Comparison of ENCODE assay signal across 28 cellular contexts in genomic region chr15:59394166-59394661, GRCh38. TPM values are rescaled to one million over a fixed set of nuclear protein-coding genes. Genes with fewer than 3 reads are reported as not detected.
"Had no signal": no experiment of that assay in that cellular context is flagged by ENCODE, and none has a peak within 500 bp of the region (broad histone marks: within the 10 kb centered on the region; RNA-seq: fewer than 3 reads in every experiment).

No MANE protein-coding gene starts in this region.

- H3K4me1 ChIP-seq: esophagus squamous epithelium, gastrocnemius medialis, right atrium auricular region, tibial nerve had no signal

- H3K27me3 Mint-ChIP-seq: dendritic cell treated with granulocyte-macrophage colony-stimulating factor and Interleukin-4, amounts not matched to agents 40 ng/mL and 50 ng/mL, for 4 days had no signal

- H3K27ac Mint-ChIP-seq: activated CD4-positive, alpha-beta memory T cell treated with anti-CD3 and anti-CD28 coated beads for 36 hours; activated CD4-positive, alpha-beta T cell treated with anti-CD3 and anti-CD28 coated beads, Interleukin-2, amount 10 ng/mL, durations not matched to agents 24 days and 14 days; activated naive CD4-positive, alpha-beta T cell treated with anti-CD3 and anti-CD28 coated beads, Interleukin-2, amount 50 U/mL, for 24 hours; activated naive CD8-positive, alpha-beta T cell treated with anti-CD3 and anti-CD28 coated beads, Interleukin-2, amount 50 U/mL, for 24 hours; activated T-helper 1 cell treated with anti-CD3 and anti-CD28 coated beads, Interleukin-12 subunit alpha, Interleukin-12 subunit beta, Interleukin-2, Interleukin-4 antibody, amounts not matched to agents 30 ng/mL and 10 ng/mL and 1 ng/mL, durations not matched to agents 14 hours and 24 hours and 36 hours; dendritic cell treated with granulocyte-macrophage colony-stimulating factor and Interleukin-4, amounts not matched to agents 40 ng/mL and 50 ng/mL, for 4 days; endodermal cell; natural killer cell treated with Interleukin-12 subunit alpha and Interleukin-12 subunit beta and Interleukin-15 and Interleukin-18, amount 100 ng/mL, for 72 hours had no signal

- H3K4me3 ChIP-seq: esophagus squamous epithelium, gastrocnemius medialis, left ventricle myocardium inferior, lung, mucosa of descending colon, right atrium auricular region, tibial nerve had no signal

- H3K4me3 Mint-ChIP-seq: activated CD4-positive, alpha-beta memory T cell treated with anti-CD3 and anti-CD28 coated beads for 36 hours; activated CD4-positive, alpha-beta T cell treated with anti-CD3 and anti-CD28 coated beads, Interleukin-2, amount 10 ng/mL, durations not matched to agents 24 days and 14 days; activated naive CD4-positive, alpha-beta T cell treated with anti-CD3 and anti-CD28 coated beads, Interleukin-2, amount 50 U/mL, for 24 hours; activated naive CD8-positive, alpha-beta T cell treated with anti-CD3 and anti-CD28 coated beads, Interleukin-2, amount 50 U/mL, for 24 hours; activated T-helper 1 cell treated with anti-CD3 and anti-CD28 coated beads, Interleukin-12 subunit alpha, Interleukin-12 subunit beta, Interleukin-2, Interleukin-4 antibody, amounts not matched to agents 30 ng/mL and 10 ng/mL and 1 ng/mL, durations not matched to agents 14 hours and 24 hours and 36 hours; dendritic cell treated with granulocyte-macrophage colony-stimulating factor and Interleukin-4, amounts not matched to agents 40 ng/mL and 50 ng/mL, for 4 days; endodermal cell; natural killer cell treated with Interleukin-12 subunit alpha and Interleukin-12 subunit beta and Interleukin-15 and Interleukin-18, amount 100 ng/mL, for 72 hours had no signal

- H3K27me3 ChIP-seq: esophagus squamous epithelium, gastrocnemius medialis, right atrium auricular region, tibial nerve had no signal

- H3K9me3 Mint-ChIP-seq: activated CD4-positive, alpha-beta memory T cell treated with anti-CD3 and anti-CD28 coated beads for 36 hours; activated CD4-positive, alpha-beta T cell treated with anti-CD3 and anti-CD28 coated beads, Interleukin-2, amount 10 ng/mL, durations not matched to agents 24 days and 14 days; activated naive CD4-positive, alpha-beta T cell treated with anti-CD3 and anti-CD28 coated beads, Interleukin-2, amount 50 U/mL, for 24 hours; activated naive CD8-positive, alpha-beta T cell treated with anti-CD3 and anti-CD28 coated beads, Interleukin-2, amount 50 U/mL, for 24 hours; activated T-helper 1 cell treated with anti-CD3 and anti-CD28 coated beads, Interleukin-12 subunit alpha, Interleukin-12 subunit beta, Interleukin-2, Interleukin-4 antibody, amounts not matched to agents 30 ng/mL and 10 ng/mL and 1 ng/mL, durations not matched to agents 14 hours and 24 hours and 36 hours; dendritic cell treated with granulocyte-macrophage colony-stimulating factor and Interleukin-4, amounts not matched to agents 40 ng/mL and 50 ng/mL, for 4 days; endodermal cell; natural killer cell treated with Interleukin-12 subunit alpha and Interleukin-12 subunit beta and Interleukin-15 and Interleukin-18, amount 100 ng/mL, for 72 hours had no signal

- H3K36me3 Mint-ChIP-seq: activated CD4-positive, alpha-beta memory T cell treated with anti-CD3 and anti-CD28 coated beads for 36 hours; activated naive CD4-positive, alpha-beta T cell treated with anti-CD3 and anti-CD28 coated beads, Interleukin-2, amount 50 U/mL, for 24 hours; natural killer cell treated with Interleukin-12 subunit alpha and Interleukin-12 subunit beta and Interleukin-15 and Interleukin-18, amount 100 ng/mL, for 72 hours had no signal

- H3K36me3 ChIP-seq: esophagus squamous epithelium, gastrocnemius medialis, left ventricle myocardium inferior, right atrium auricular region, tibial nerve had no signal

- H3K9me3 ChIP-seq: esophagus squamous epithelium, gastrocnemius medialis, left ventricle myocardium inferior, mucosa of descending colon, right atrium auricular region, tibial nerve had no signal

- ATAC-seq: activated naive CD8-positive, alpha-beta T cell treated with anti-CD3 and anti-CD28 coated beads, Interleukin-2, amount 50 U/mL, for 24 hours; gastrocnemius medialis; mucosa of descending colon; natural killer cell treated with Interleukin-12 subunit alpha and Interleukin-12 subunit beta and Interleukin-15 and Interleukin-18, amount 100 ng/mL, for 72 hours had no signal

- DNase-seq: activated CD4-positive, alpha-beta memory T cell treated with anti-CD3 and anti-CD28 coated beads for 36 hours; activated CD4-positive, alpha-beta T cell treated with anti-CD3 and anti-CD28 coated beads, Interleukin-2, amount 10 ng/mL, durations not matched to agents 24 days and 14 days; activated CD8-positive, alpha-beta memory T cell treated with anti-CD3 and anti-CD28 coated beads, Interleukin-2, amount 50 U/mL, for 4 hours; activated gamma-delta T cell treated with Interleukin-2 at 50 U/mL for 16 hours; activated naive CD8-positive, alpha-beta T cell treated with anti-CD3 and anti-CD28 coated beads, Interleukin-2, amount 50 U/mL, for 24 hours; activated T-cell treated with anti-CD3 and anti-CD28 coated beads, Interleukin-2, amount 50 U/mL, for 1 hour; amygdala; central memory CD4-positive, alpha-beta T cell; endodermal cell; esophagus squamous epithelium; gastrocnemius medialis; glutamatergic neuron; left ventricle myocardium inferior; mucosa of descending colon; stimulated activated CD4-positive, alpha-beta T cell treated with anti-CD3 and anti-CD28 coated beads, Interleukin-15, amount 100 ng/mL, for 24 hours; stimulated activated CD4-positive, alpha-beta T cell treated with anti-CD3 and anti-CD28 coated beads, Interleukin-2, amount 100 ng/mL, for 24 hours; stimulated activated naive CD4-positive, alpha-beta T cell treated with Interleukin-2 at 50 U/mL for 16 hours; T-helper 1 cell had no signal

- FAIRE-seq: islet of Langerhans had no signal

- H3K4me1 Mint-ChIP-seq: activated naive CD4-positive, alpha-beta T cell treated with anti-CD3 and anti-CD28 coated beads, Interleukin-2, amount 50 U/mL, for 24 hours; endodermal cell had no signal

- H3K27ac ChIP-seq: epithelial cell of prostate, esophagus squamous epithelium, gastrocnemius medialis, left ventricle myocardium inferior, right atrium auricular region, tibial nerve, VCaP had no signal

RNA-seq across cellular contexts. Expression of gene FAM81A, which starts 43.8 kb away (rescaled TPM):
- total RNA-seq: activated CD4-positive, alpha-beta memory T cell treated with anti-CD3 and anti-CD28 coated beads for 36 hours had no signal
